In genomic region chr11:15969701-15970329, GRCh38 we compare ENCODE assay signal across 9 cellular contexts.
DNase-seq lines count a peak whose midpoint lies in the region; ATAC-seq and TF ChIP-seq lines count a peak whose summit lies in the region.
"Had no signal": no experiment of that assay in that cellular context is flagged by ENCODE, and none has a peak within 500 bp of the region (broad histone marks: within the 10 kb centered on the region; RNA-seq: fewer than 3 reads in every experiment).

No MANE protein-coding gene starts in this region.

- no peaks in the 10 kb centered on the region for H3K36me3 Mint-ChIP-seq in CD8-positive, alpha-beta T cell

- no peaks in the 10 kb centered on the region for H3K9me3 Mint-ChIP-seq in CD8-positive, alpha-beta T cell

- ATAC-seq in GM19023 (IDR thresholded peaks at IDR 0.05; ENCODE audit: unreplicated experiment) (peak; percentile 45), HG02981 (IDR thresholded peaks at IDR 0.05; ENCODE audit: unreplicated experiment) (no peak)
- ATAC-seq in CD8-positive, alpha-beta T cell, result no peak

- H3K9ac ChIP-seq in Loucy (ENCODE audit: low read depth, low read length, poor library complexity, severe bottlenecking) (peak overlapping the region; percentile 56), subcutaneous abdominal adipose tissue (ENCODE audit: low read length in 5 of 5) (no peak overlapping the region)

- H3K4me1 ChIP-seq in Loucy (ENCODE audit: insufficient read depth, low read length, poor library complexity, severe bottlenecking), result peaks cover 15% of the 10 kb centered on the region
- peaks cover 5 to 49% (median 35%) of the 10 kb centered on the region in 5 donors for H3K4me1 ChIP-seq in subcutaneous abdominal adipose tissue (ENCODE audit: control insufficient read depth in 5 of 5, insufficient read depth in 5 of 5, low read length in 5 of 5)
- H3K4me1 ChIP-seq in CD8-positive, alpha-beta T cell (ENCODE audit: insufficient read depth, low read length), result no peaks in the 10 kb centered on the region

- peak overlapping the region; percentile 50 for H3K4me3 ChIP-seq in Loucy (ENCODE audit: low read length, poor library complexity, severe bottlenecking)
- no peak overlapping the region for H3K4me3 ChIP-seq in fibroblast of mammary gland (ENCODE audit: control insufficient read depth, low read depth, low read length)
- H3K4me3 ChIP-seq in subcutaneous abdominal adipose tissue (ENCODE audit: low read depth in 1 of 5, low read length in 5 of 5), result peak overlapping the region in 1 of 5 donors; percentile 0
- no peak overlapping the region for H3K4me3 ChIP-seq in CD8-positive, alpha-beta T cell (ENCODE audit: low read depth, low read length)
- H3K4me3 ChIP-seq: ovary had no signal

- no peaks in the 10 kb centered on the region for H3K36me3 ChIP-seq in Loucy (ENCODE audit: insufficient read depth, low read length)
- H3K36me3 ChIP-seq in subcutaneous abdominal adipose tissue (ENCODE audit: control insufficient read depth in 5 of 5, insufficient read depth in 5 of 5, low read length in 5 of 5), result no peaks in the 10 kb centered on the region
- H3K36me3 ChIP-seq in CD8-positive, alpha-beta T cell (ENCODE audit: insufficient read depth, low read length), result no peaks in the 10 kb centered on the region
- H3K36me3 ChIP-seq: ovary had no signal

- intact Hi-C loops in CD8-positive, alpha-beta T cell (cut with DNase I, micrococcal nuclease), result no loop called here

- H3K4me1 Mint-ChIP-seq in CD8-positive, alpha-beta T cell (ENCODE audit: low read depth), result no peaks in the 10 kb centered on the region

- no peaks in the 10 kb centered on the region for H3K9me2 ChIP-seq in Loucy (replicated peaks; ENCODE audit: low read depth, low read length)

- no peaks in the 10 kb centered on the region for H3K27me3 Mint-ChIP-seq in CD8-positive, alpha-beta T cell (ENCODE audit: low read depth)

- H3K9me3 ChIP-seq in Loucy (ENCODE audit: insufficient read depth, low read depth, low read length) (no peaks in the 10 kb centered on the region), subcutaneous abdominal adipose tissue (ENCODE audit: control insufficient read depth in 5 of 5, low read length in 5 of 5) (no peaks in the 10 kb centered on the region)
- H3K9me3 ChIP-seq in CD8-positive, alpha-beta T cell (ENCODE audit: low read length), result no peaks in the 10 kb centered on the region
- H3K9me3 ChIP-seq: ovary had no signal

- H3K4me3 Mint-ChIP-seq in CD8-positive, alpha-beta T cell, result no peak overlapping the region

- TF ChIP-seq CTCF in Loucy (conservative IDR thresholded peaks at IDR 0.05; ENCODE audit: low read length), result no peak
- TF ChIP-seq CTCF in fibroblast of mammary gland (conservative IDR thresholded peaks at IDR 0.05; ENCODE audit: control insufficient read depth, insufficient read depth, low read depth, low read length), result no peak
- TF ChIP-seq CTCF in CD8-positive, alpha-beta T cell (IDR thresholded peaks at IDR 0.05), result no peak

- H3K27me3 ChIP-seq in Loucy (ENCODE audit: insufficient read depth, low read length, poor library complexity, severe bottlenecking), result no peaks in the 10 kb centered on the region
- no peaks in the 10 kb centered on the region for H3K27me3 ChIP-seq in subcutaneous abdominal adipose tissue (ENCODE audit: control insufficient read depth in 5 of 5, insufficient read depth in 4 of 5, low read length in 5 of 5)
- H3K27me3 ChIP-seq in CD8-positive, alpha-beta T cell (ENCODE audit: insufficient read depth, low read length), result no peaks in the 10 kb centered on the region
- H3K27me3 ChIP-seq: ovary had no signal

- H3K4me2 ChIP-seq in Loucy (ENCODE audit: low read depth, low read length, poor library complexity, severe bottlenecking), result peak overlapping the region; percentile 64

- peak overlapping the region; percentile 82 for H2AFZ ChIP-seq in Loucy (ENCODE audit: low read length)

- H3K79me2 ChIP-seq in Loucy (ENCODE audit: insufficient read depth, low read length), result no peaks in the 10 kb centered on the region

- H4K20me1 ChIP-seq in Loucy (ENCODE audit: insufficient read depth, low read length, poor library complexity, severe bottlenecking), result no peaks in the 10 kb centered on the region

- POLR2A ChIA-PET in CD8-positive, alpha-beta T cell (lab: Charles Lee), result no interaction called here

- CTCF ChIA-PET in CD8-positive, alpha-beta T cell (lab: Charles Lee), result no interaction called here

- DNase-seq in fibroblast of mammary gland (ENCODE audit: low read depth), result peak; percentile 97
- no peak for DNase-seq in CD8-positive, alpha-beta T cell
- DNase-seq in stimulated activated CD4-positive, alpha-beta T cell treated with anti-CD3 and anti-CD28 coated beads, Interleukin-15, amount 100 ng/mL, for 24 hours, result no peak
- DNase-seq in NCI-H187 treated with DMSO at 0.1 percent for 48 hours (lab: John Stamatoyannopoulos, UW), result no peak

- no peaks in the 10 kb centered on the region for H3F3A ChIP-seq in Loucy (ENCODE audit: low read depth)

- H3K27ac ChIP-seq in subcutaneous abdominal adipose tissue (ENCODE audit: low read depth, low read length), result peak overlapping the region; percentile 90
- no peak overlapping the region for H3K27ac ChIP-seq in CD8-positive, alpha-beta T cell (ENCODE audit: low read depth, low read length)

- H3K27ac Mint-ChIP-seq in CD8-positive, alpha-beta T cell, result no peak overlapping the region
